ENCODE assay signal across 1 cellular context in the genomic region with DNA sequence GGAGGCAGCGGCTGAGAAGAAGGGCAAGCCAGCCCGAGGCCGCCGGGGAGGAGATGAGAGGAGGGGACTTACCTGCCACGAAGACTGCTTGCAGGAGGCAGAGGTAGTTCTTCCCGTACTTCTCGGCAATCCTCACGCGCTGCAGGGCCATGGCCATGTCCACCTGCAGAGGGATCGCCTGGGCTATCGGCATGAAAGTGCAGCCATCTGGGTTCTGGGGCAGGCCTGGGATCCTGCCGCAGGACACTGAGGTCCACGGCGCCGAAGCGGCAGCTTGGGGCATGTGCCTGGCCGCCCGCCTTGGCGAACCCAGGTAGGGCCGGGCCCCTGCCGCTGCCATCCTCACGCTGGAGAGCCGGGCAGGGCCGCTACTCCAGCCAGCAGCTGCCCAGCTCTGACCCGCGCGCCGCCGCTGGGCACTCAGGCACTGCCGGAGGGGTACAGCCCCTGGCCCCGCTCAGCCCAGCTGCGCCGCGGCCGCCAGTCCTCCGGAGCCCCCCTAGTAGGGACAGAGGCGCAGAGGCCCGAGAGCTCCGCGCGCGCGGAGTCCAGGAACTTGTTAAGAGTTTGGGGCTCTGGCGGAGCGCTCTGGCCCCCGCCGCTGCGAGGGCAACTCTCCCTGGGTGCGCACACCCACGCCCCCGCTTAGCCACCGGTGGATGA.
TF ChIP-seq lines count a peak whose summit lies in the region.

No MANE protein-coding gene starts in this region.

TF ChIP-seq in HEK293, 187 proteins besides CTCF, POLR2A, EP300 and RAD21 (continued from another document):
- TF ChIP-seq ZBTB10 (tag by site-specific recombination; IDR thresholded peaks at IDR 0.05), result no peak
- TF ChIP-seq ZNF596 (tag by site-specific recombination; IDR thresholded peaks at IDR 0.05), result no peak
